ENCODE assay signal across 11 cellular contexts in genomic region chr18:63207154-63207790, GRCh38.
DNase-seq lines count a peak whose midpoint lies in the region; ATAC-seq and TF ChIP-seq lines count a peak whose summit lies in the region.
"Had no signal": no experiment of that assay in that cellular context is flagged by ENCODE, and none has a peak within 500 bp of the region (broad histone marks: within the 10 kb centered on the region; RNA-seq: fewer than 3 reads in every experiment).

No MANE protein-coding gene starts in this region.

- H3K9me3 ChIP-seq in sigmoid colon: no peaks in the 10 kb centered on the region
- H3K9me3 ChIP-seq: esophagus squamous epithelium, HAP-1 had no signal

- 24 to 46% methylated on average over 14 of the region's 14 CpGs for WGBS in sigmoid colon, 2 donors

- H3K9me3 Mint-ChIP-seq in activated T-cell treated with anti-CD3 and anti-CD28 coated beads, Interleukin-2, amount 50 U/mL, for 24 hours: no peaks in the 10 kb centered on the region
- H3K9me3 Mint-ChIP-seq in activated CD4-positive, alpha-beta memory T cell treated with anti-CD3 and anti-CD28 coated beads, Interleukin-2, amount 10 ng/mL, durations not matched to agents 7 days and 5 days: no peaks in the 10 kb centered on the region
- no peaks in the 10 kb centered on the region for H3K9me3 Mint-ChIP-seq in stimulated activated effector memory CD8-positive, alpha-beta T cell treated with anti-CD3 and anti-CD28 coated beads, Interleukin-12 subunit alpha, Interleukin-12 subunit beta, amount 100 ng/mL, for 72 hours

- H3K36me3 ChIP-seq in sigmoid colon: no peaks in the 10 kb centered on the region
- H3K36me3 ChIP-seq: esophagus squamous epithelium, HAP-1 had no signal

- CTCF ChIA-PET in activated CD4-positive, alpha-beta memory T cell treated with anti-CD3 and anti-CD28 coated beads, Interleukin-2, amount 10 ng/mL, durations not matched to agents 7 days and 5 days (lab: Charles Lee): interaction anchor here (1.4 to 5.0 kb wide), 3 partner anchors 49 to 111 kb away, joined by 3 to 30 read pairs (median 5); partner anchors contain the start of gene BCL2

- no peak overlapping the region for H3K4me3 ChIP-seq in sigmoid colon
- H3K4me3 ChIP-seq: esophagus squamous epithelium, HAP-1 had no signal

- peaks cover 97% of the 10 kb centered on the region for H3K4me1 Mint-ChIP-seq in activated T-cell treated with anti-CD3 and anti-CD28 coated beads, Interleukin-2, amount 50 U/mL, for 24 hours (ENCODE audit: low read depth)
- peaks cover 93% of the 10 kb centered on the region for H3K4me1 Mint-ChIP-seq in activated CD4-positive, alpha-beta memory T cell treated with anti-CD3 and anti-CD28 coated beads, Interleukin-2, amount 10 ng/mL, durations not matched to agents 7 days and 5 days
- peaks cover 96% of the 10 kb centered on the region for H3K4me1 Mint-ChIP-seq in stimulated activated effector memory CD8-positive, alpha-beta T cell treated with anti-CD3 and anti-CD28 coated beads, Interleukin-12 subunit alpha, Interleukin-12 subunit beta, amount 100 ng/mL, for 72 hours

- no peaks in the 10 kb centered on the region for H3K27me3 ChIP-seq in sigmoid colon
- H3K27me3 ChIP-seq: esophagus squamous epithelium had no signal

- H3K27ac Mint-ChIP-seq in activated T-cell treated with anti-CD3 and anti-CD28 coated beads, Interleukin-2, amount 50 U/mL, for 24 hours: peak overlapping the region; percentile 94
- H3K27ac Mint-ChIP-seq in activated CD4-positive, alpha-beta memory T cell treated with anti-CD3 and anti-CD28 coated beads, Interleukin-2, amount 10 ng/mL, durations not matched to agents 7 days and 5 days: peak overlapping the region; percentile 94
- H3K27ac Mint-ChIP-seq in stimulated activated effector memory CD8-positive, alpha-beta T cell treated with anti-CD3 and anti-CD28 coated beads, Interleukin-12 subunit alpha, Interleukin-12 subunit beta, amount 100 ng/mL, for 72 hours: peak overlapping the region; percentile 99

- H3K36me3 Mint-ChIP-seq in activated T-cell treated with anti-CD3 and anti-CD28 coated beads, Interleukin-2, amount 50 U/mL, for 24 hours (ENCODE audit: low read depth): peaks cover 56% of the 10 kb centered on the region
- peaks cover 83% of the 10 kb centered on the region for H3K36me3 Mint-ChIP-seq in activated CD4-positive, alpha-beta memory T cell treated with anti-CD3 and anti-CD28 coated beads, Interleukin-2, amount 10 ng/mL, durations not matched to agents 7 days and 5 days (ENCODE audit: low read depth)
- H3K36me3 Mint-ChIP-seq in stimulated activated effector memory CD8-positive, alpha-beta T cell treated with anti-CD3 and anti-CD28 coated beads, Interleukin-12 subunit alpha, Interleukin-12 subunit beta, amount 100 ng/mL, for 72 hours: peaks cover 75% of the 10 kb centered on the region

- no peak for TF ChIP-seq POLR2A in sigmoid colon (IDR thresholded peaks at IDR 0.05)

- TF ChIP-seq EP300 in sigmoid colon (IDR thresholded peaks at IDR 0.05): no peak

- peak; percentile 60 for ATAC-seq in stimulated activated effector memory CD8-positive, alpha-beta T cell treated with anti-CD3 and anti-CD28 coated beads, Interleukin-12 subunit alpha, Interleukin-12 subunit beta, amount 100 ng/mL, for 72 hours

- no peak for TF ChIP-seq CTCF in sigmoid colon (IDR thresholded peaks at IDR 0.05)

- DNase-seq in activated T-cell treated with anti-CD3 and anti-CD28 coated beads, Interleukin-2, amount 50 U/mL, for 24 hours: peak; percentile 55
- DNase-seq in activated T-cell treated with anti-CD3 and anti-CD28 coated beads for 4 hours (no peak), NCI-H1105 treated with DMSO at 0.1 percent for 48 hours (lab: John Stamatoyannopoulos, UW) (peak; percentile 95), islet precursor cell (no peak), CD1c-positive myeloid dendritic cell (ENCODE audit: extremely low spot score) (no peak), sigmoid colon (no peak)
- DNase-seq in activated CD4-positive, alpha-beta memory T cell treated with anti-CD3 and anti-CD28 coated beads, Interleukin-2, amount 10 ng/mL, durations not matched to agents 7 days and 5 days: no peak
- no peak for DNase-seq in stimulated activated effector memory CD8-positive, alpha-beta T cell treated with anti-CD3 and anti-CD28 coated beads, Interleukin-12 subunit alpha, Interleukin-12 subunit beta, amount 100 ng/mL, for 72 hours (ENCODE audit: low spot score in 2 of 2)
- DNase-seq: esophagus squamous epithelium, NCI-H446 had no signal

- POLR2A ChIA-PET in activated CD4-positive, alpha-beta memory T cell treated with anti-CD3 and anti-CD28 coated beads, Interleukin-2, amount 10 ng/mL, durations not matched to agents 7 days and 5 days (lab: Charles Lee): interaction anchor here (1.0 to 7.2 kb wide), 12 partner anchors 10 to 202 kb away, joined by 3 to 85 read pairs (median 6); partner anchors contain the start of gene BCL2

- no peak overlapping the region for H3K27ac ChIP-seq in sigmoid colon

- peaks cover 0 to 15% (median 13%) of the 10 kb centered on the region in 4 donors for H3K4me1 ChIP-seq in sigmoid colon
- H3K4me1 ChIP-seq: HAP-1 had no signal

- intact Hi-C loops in sigmoid colon (cut with DNase I): no loop called here

- H3K4me3 Mint-ChIP-seq in activated T-cell treated with anti-CD3 and anti-CD28 coated beads, Interleukin-2, amount 50 U/mL, for 24 hours: peak overlapping the region; percentile 69
- H3K4me3 Mint-ChIP-seq in activated CD4-positive, alpha-beta memory T cell treated with anti-CD3 and anti-CD28 coated beads, Interleukin-2, amount 10 ng/mL, durations not matched to agents 7 days and 5 days: peak overlapping the region; percentile 81
- peak overlapping the region; percentile 77 for H3K4me3 Mint-ChIP-seq in stimulated activated effector memory CD8-positive, alpha-beta T cell treated with anti-CD3 and anti-CD28 coated beads, Interleukin-12 subunit alpha, Interleukin-12 subunit beta, amount 100 ng/mL, for 72 hours

- H3K27me3 Mint-ChIP-seq in activated T-cell treated with anti-CD3 and anti-CD28 coated beads, Interleukin-2, amount 50 U/mL, for 24 hours: no peaks in the 10 kb centered on the region
- no peaks in the 10 kb centered on the region for H3K27me3 Mint-ChIP-seq in activated CD4-positive, alpha-beta memory T cell treated with anti-CD3 and anti-CD28 coated beads, Interleukin-2, amount 10 ng/mL, durations not matched to agents 7 days and 5 days

Comparison
In these comparisons a context has a peak if more than half of its experiments do, and no peak if none do; other contexts are left out.
1. DNase-seq: peak in activated T-cell treated with anti-CD3 and anti-CD28 coated beads, Interleukin-2, amount 50 U/mL, for 24 hours (single experiment) and NCI-H1105 treated with DMSO at 0.1 percent for 48 hours (single experiment); none in activated T-cell treated with anti-CD3 and anti-CD28 coated beads for 4 hours (single experiment), activated CD4-positive, alpha-beta memory T cell treated with anti-CD3 and anti-CD28 coated beads, Interleukin-2, amount 10 ng/mL, durations not matched to agents 7 days and 5 days (single experiment), stimulated activated effector memory CD8-positive, alpha-beta T cell treated with anti-CD3 and anti-CD28 coated beads, Interleukin-12 subunit alpha, Interleukin-12 subunit beta, amount 100 ng/mL, for 72 hours (0 of 2), islet precursor cell (single experiment), CD1c-positive myeloid dendritic cell (single experiment) and sigmoid colon (single experiment).
2. Peak in every context shown above with its lines, with median percentiles within 50 percentile points of each other: H3K27ac Mint-ChIP-seq and H3K4me3 Mint-ChIP-seq.